In the genomic region with DNA sequence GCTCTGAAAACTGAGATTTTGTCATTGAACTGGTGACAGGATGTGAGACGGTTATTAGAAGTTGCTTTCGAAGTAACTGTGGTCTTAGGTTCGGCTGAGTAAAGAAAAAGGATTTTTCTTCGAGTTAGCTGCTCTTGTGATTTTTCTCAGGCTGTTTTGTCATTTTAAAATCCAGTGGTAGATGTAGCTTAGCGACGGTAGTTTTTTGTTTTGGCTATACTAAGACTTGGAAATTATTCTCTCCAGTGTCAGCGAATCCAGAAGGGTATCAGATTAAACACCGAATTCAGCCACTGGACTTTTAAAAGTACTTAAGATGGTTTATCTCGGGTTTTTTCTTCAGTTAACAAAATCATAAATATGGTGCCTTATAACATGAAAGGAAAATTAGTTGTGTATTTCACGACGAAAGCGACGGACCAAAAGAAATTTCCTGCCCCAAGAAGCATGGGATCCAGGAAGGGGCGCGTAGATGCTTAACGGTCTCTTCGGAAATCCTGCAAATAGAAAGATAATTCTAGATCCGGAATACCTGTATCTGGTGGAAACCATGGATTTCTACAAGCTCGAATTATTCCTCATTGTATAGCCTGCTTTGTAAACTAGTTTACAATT, we compare ENCODE assay signal across 1 cellular context.
TF ChIP-seq lines count a peak whose summit lies in the region.

No MANE protein-coding gene starts in this region.

TF ChIP-seq in HepG2, 621 proteins besides CTCF, POLR2A, EP300 and RAD21 (continues in another document):
- TF ChIP-seq, protein P1, sequence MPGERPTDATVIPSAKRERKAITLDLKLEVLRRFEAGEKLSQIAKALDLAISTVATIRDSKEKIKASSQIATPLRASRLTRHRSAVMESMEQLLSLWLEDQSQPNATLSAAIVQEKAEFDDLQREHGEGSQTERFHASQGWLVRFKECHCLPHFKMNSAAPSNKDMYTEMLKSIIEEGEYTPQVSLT (CRISPR knock-in tag; IDR thresholded peaks at IDR 0.05; ENCODE audit: borderline replicate concordance, low read depth), result no peak
- TF ChIP-seq ZNF546 (CRISPR knock-in tag; conservative IDR thresholded peaks at IDR 0.05), result no peak
- TF ChIP-seq, protein P2, sequence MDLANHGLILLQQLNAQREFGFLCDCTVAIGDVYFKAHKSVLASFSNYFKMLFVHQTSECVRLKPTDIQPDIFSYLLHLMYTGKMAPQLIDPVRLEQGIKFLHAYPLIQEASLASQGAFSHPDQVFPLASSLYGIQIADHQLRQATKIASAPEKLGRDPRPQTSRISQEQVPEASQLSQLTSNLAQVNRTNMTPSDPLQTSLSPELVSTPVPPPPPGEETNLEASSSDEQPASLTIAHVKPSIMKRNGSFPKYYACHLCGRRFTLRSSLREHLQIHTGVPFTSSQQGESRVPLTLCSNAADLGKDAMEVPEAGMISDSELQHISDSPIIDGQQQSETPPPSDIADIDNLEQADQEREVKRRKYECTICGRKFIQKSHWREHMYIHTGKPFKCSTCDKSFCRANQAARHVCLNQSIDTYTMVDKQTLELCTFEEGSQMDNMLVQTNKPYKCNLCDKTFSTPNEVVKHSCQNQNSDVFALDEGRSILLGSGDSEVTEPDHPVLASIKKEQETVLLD (CRISPR knock-in tag; IDR thresholded peaks at IDR 0.05; ENCODE audit: low read depth), result no peak
- no peak for TF ChIP-seq RXRB (CRISPR knock-in tag; IDR thresholded peaks at IDR 0.05; ENCODE audit: borderline replicate concordance)
- no peak for TF ChIP-seq NCOA5 (CRISPR knock-in tag; IDR thresholded peaks at IDR 0.05)
- TF ChIP-seq NFIC (IDR thresholded peaks at IDR 0.05; ENCODE audit: low read length), result no peak
- TF ChIP-seq, protein P3, sequence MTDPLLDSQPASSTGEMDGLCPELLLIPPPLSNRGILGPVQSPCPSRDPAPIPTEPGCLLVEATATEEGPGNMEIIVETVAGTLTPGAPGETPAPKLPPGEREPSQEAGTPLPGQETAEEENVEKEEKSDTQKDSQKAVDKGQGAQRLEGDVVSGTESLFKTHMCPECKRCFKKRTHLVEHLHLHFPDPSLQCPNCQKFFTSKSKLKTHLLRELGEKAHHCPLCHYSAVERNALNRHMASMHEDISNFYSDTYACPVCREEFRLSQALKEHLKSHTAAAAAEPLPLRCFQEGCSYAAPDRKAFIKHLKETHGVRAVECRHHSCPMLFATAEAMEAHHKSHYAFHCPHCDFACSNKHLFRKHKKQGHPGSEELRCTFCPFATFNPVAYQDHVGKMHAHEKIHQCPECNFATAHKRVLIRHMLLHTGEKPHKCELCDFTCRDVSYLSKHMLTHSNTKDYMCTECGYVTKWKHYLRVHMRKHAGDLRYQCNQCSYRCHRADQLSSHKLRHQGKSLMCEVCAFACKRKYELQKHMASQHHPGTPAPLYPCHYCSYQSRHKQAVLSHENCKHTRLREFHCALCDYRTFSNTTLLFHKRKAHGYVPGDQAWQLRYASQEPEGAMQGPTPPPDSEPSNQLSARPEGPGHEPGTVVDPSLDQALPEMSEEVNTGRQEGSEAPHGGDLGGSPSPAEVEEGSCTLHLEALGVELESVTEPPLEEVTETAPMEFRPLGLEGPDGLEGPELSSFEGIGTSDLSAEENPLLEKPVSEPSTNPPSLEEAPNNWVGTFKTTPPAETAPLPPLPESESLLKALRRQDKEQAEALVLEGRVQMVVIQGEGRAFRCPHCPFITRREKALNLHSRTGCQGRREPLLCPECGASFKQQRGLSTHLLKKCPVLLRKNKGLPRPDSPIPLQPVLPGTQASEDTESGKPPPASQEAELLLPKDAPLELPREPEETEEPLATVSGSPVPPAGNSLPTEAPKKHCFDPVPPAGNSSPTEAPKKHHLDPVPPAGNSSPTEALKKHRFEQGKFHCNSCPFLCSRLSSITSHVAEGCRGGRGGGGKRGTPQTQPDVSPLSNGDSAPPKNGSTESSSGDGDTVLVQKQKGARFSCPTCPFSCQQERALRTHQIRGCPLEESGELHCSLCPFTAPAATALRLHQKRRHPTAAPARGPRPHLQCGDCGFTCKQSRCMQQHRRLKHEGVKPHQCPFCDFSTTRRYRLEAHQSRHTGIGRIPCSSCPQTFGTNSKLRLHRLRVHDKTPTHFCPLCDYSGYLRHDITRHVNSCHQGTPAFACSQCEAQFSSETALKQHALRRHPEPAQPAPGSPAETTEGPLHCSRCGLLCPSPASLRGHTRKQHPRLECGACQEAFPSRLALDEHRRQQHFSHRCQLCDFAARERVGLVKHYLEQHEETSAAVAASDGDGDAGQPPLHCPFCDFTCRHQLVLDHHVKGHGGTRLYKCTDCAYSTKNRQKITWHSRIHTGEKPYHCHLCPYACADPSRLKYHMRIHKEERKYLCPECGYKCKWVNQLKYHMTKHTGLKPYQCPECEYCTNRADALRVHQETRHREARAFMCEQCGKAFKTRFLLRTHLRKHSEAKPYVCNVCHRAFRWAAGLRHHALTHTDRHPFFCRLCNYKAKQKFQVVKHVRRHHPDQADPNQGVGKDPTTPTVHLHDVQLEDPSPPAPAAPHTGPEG (CRISPR knock-in tag; IDR thresholded peaks at IDR 0.05), result no peak
- TF ChIP-seq ZFP36L2 (CRISPR knock-in tag; IDR thresholded peaks at IDR 0.05), result no peak
- no peak for TF ChIP-seq ZNF510 (CRISPR knock-in tag; IDR thresholded peaks at IDR 0.05; ENCODE audit: low read depth)
- TF ChIP-seq, protein P4, sequence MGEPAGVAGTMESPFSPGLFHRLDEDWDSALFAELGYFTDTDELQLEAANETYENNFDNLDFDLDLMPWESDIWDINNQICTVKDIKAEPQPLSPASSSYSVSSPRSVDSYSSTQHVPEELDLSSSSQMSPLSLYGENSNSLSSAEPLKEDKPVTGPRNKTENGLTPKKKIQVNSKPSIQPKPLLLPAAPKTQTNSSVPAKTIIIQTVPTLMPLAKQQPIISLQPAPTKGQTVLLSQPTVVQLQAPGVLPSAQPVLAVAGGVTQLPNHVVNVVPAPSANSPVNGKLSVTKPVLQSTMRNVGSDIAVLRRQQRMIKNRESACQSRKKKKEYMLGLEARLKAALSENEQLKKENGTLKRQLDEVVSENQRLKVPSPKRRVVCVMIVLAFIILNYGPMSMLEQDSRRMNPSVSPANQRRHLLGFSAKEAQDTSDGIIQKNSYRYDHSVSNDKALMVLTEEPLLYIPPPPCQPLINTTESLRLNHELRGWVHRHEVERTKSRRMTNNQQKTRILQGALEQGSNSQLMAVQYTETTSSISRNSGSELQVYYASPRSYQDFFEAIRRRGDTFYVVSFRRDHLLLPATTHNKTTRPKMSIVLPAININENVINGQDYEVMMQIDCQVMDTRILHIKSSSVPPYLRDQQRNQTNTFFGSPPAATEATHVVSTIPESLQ (CRISPR knock-in tag; conservative IDR thresholded peaks at IDR 0.05), result no peak
- 0 out of 2 replicates have a peak, but pooled peaks have one; percentile 7 for TF ChIP-seq ZBTB42 (CRISPR knock-in tag; IDR thresholded peaks at IDR 0.05)
- no peak for TF ChIP-seq ZFP36L1 (CRISPR knock-in tag; IDR thresholded peaks at IDR 0.05)
- TF ChIP-seq SMYD3 (CRISPR knock-in tag; IDR thresholded peaks at IDR 0.05), result peak; percentile 62; the same call in 1 of the 2 replicates
- TF ChIP-seq ZSCAN30 (CRISPR knock-in tag; IDR thresholded peaks at IDR 0.05), result no peak
- TF ChIP-seq ZNF207 (IDR thresholded peaks at IDR 0.05; ENCODE audit: borderline replicate concordance), result no peak
- TF ChIP-seq CENPX (CRISPR knock-in tag; IDR thresholded peaks at IDR 0.05), result no peak
- TF ChIP-seq, protein P5, sequence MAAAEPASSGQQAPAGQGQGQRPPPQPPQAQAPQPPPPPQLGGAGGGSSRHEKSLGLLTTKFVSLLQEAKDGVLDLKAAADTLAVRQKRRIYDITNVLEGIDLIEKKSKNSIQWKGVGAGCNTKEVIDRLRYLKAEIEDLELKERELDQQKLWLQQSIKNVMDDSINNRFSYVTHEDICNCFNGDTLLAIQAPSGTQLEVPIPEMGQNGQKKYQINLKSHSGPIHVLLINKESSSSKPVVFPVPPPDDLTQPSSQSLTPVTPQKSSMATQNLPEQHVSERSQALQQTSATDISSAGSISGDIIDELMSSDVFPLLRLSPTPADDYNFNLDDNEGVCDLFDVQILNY (CRISPR knock-in tag; conservative IDR thresholded peaks at IDR 0.05), result no peak
- TF ChIP-seq, protein P6, sequence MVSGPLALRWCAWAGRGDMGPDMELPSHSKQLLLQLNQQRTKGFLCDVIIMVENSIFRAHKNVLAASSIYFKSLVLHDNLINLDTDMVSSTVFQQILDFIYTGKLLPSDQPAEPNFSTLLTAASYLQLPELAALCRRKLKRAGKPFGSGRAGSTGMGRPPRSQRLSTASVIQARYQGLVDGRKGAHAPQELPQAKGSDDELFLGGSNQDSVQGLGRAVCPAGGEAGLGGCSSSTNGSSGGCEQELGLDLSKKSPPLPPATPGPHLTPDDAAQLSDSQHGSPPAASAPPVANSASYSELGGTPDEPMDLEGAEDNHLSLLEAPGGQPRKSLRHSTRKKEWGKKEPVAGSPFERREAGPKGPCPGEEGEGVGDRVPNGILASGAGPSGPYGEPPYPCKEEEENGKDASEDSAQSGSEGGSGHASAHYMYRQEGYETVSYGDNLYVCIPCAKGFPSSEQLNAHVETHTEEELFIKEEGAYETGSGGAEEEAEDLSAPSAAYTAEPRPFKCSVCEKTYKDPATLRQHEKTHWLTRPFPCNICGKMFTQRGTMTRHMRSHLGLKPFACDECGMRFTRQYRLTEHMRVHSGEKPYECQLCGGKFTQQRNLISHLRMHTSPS (CRISPR knock-in tag; IDR thresholded peaks at IDR 0.05; ENCODE audit: low read depth), result no peak
- TF ChIP-seq, protein P7, sequence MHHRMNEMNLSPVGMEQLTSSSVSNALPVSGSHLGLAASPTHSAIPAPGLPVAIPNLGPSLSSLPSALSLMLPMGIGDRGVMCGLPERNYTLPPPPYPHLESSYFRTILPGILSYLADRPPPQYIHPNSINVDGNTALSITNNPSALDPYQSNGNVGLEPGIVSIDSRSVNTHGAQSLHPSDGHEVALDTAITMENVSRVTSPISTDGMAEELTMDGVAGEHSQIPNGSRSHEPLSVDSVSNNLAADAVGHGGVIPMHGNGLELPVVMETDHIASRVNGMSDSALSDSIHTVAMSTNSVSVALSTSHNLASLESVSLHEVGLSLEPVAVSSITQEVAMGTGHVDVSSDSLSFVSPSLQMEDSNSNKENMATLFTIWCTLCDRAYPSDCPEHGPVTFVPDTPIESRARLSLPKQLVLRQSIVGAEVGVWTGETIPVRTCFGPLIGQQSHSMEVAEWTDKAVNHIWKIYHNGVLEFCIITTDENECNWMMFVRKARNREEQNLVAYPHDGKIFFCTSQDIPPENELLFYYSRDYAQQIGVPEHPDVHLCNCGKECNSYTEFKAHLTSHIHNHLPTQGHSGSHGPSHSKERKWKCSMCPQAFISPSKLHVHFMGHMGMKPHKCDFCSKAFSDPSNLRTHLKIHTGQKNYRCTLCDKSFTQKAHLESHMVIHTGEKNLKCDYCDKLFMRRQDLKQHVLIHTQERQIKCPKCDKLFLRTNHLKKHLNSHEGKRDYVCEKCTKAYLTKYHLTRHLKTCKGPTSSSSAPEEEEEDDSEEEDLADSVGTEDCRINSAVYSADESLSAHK (CRISPR knock-in tag; IDR thresholded peaks at IDR 0.05; ENCODE audit: borderline replicate concordance), result no peak
- TF ChIP-seq RFX3 (CRISPR knock-in tag; IDR thresholded peaks at IDR 0.05), result no peak
- TF ChIP-seq LCORL (IDR thresholded peaks at IDR 0.05), result no peak
- TF ChIP-seq LCORL (CRISPR knock-in tag; IDR thresholded peaks at IDR 0.05), result peak; percentile 52; the same call in 1 of the 2 replicates
- peak; percentile 5; the same call in 1 of the 2 replicates for TF ChIP-seq PHF21A (CRISPR knock-in tag; IDR thresholded peaks at IDR 0.05)
- no peak for TF ChIP-seq ZNF749 (CRISPR knock-in tag; IDR thresholded peaks at IDR 0.05; ENCODE audit: borderline replicate concordance)
- TF ChIP-seq ATF7 (IDR thresholded peaks at IDR 0.05), result no peak
- TF ChIP-seq ATF7 (CRISPR knock-in tag; IDR thresholded peaks at IDR 0.05), result no peak
- no peak for TF ChIP-seq ZNF251 (CRISPR knock-in tag; IDR thresholded peaks at IDR 0.05)
- TF ChIP-seq MEF2D (CRISPR knock-in tag; IDR thresholded peaks at IDR 0.05), result no peak; the same call in 1 of the 2 replicates
- TF ChIP-seq ZNF777 (CRISPR knock-in tag; IDR thresholded peaks at IDR 0.05), result no peak
- TF ChIP-seq, protein P8, sequence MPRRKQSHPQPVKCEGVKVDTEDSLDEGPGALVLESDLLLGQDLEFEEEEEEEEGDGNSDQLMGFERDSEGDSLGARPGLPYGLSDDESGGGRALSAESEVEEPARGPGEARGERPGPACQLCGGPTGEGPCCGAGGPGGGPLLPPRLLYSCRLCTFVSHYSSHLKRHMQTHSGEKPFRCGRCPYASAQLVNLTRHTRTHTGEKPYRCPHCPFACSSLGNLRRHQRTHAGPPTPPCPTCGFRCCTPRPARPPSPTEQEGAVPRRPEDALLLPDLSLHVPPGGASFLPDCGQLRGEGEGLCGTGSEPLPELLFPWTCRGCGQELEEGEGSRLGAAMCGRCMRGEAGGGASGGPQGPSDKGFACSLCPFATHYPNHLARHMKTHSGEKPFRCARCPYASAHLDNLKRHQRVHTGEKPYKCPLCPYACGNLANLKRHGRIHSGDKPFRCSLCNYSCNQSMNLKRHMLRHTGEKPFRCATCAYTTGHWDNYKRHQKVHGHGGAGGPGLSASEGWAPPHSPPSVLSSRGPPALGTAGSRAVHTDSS (CRISPR knock-in tag; conservative IDR thresholded peaks at IDR 0.05), result no peak
- no peak for TF ChIP-seq KMT2A (CRISPR knock-in tag; IDR thresholded peaks at IDR 0.05)
- TF ChIP-seq XRCC5 (optimal IDR thresholded peaks at IDR 0.05; ENCODE audit: low read length), result peak; percentile 2
- no peak for TF ChIP-seq ZNF317 (CRISPR knock-in tag; IDR thresholded peaks at IDR 0.05)
- TF ChIP-seq BCL6 (CRISPR knock-in tag; IDR thresholded peaks at IDR 0.05), result 0 out of 2 replicates have a peak, but pooled peaks have one; percentile 7
- TF ChIP-seq, protein P9, sequence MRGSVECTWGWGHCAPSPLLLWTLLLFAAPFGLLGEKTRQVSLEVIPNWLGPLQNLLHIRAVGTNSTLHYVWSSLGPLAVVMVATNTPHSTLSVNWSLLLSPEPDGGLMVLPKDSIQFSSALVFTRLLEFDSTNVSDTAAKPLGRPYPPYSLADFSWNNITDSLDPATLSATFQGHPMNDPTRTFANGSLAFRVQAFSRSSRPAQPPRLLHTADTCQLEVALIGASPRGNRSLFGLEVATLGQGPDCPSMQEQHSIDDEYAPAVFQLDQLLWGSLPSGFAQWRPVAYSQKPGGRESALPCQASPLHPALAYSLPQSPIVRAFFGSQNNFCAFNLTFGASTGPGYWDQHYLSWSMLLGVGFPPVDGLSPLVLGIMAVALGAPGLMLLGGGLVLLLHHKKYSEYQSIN (CRISPR knock-in tag; IDR thresholded peaks at IDR 0.05; ENCODE audit: borderline replicate concordance), result no peak
- TF ChIP-seq IKZF4 (CRISPR knock-in tag; IDR thresholded peaks at IDR 0.05; ENCODE audit: borderline replicate concordance, low read depth, not compliant biosample characterization), result no peak
